ENCODE assay signal across 10 cellular contexts in genomic region chr5:45748511-45748910, GRCh38. TPM values are rescaled to one million over a fixed set of nuclear protein-coding genes. Genes with fewer than 3 reads are reported as not detected.
"Had no signal": no experiment of that assay in that cellular context is flagged by ENCODE, and none has a peak within 500 bp of the region (broad histone marks: within the 10 kb centered on the region; RNA-seq: fewer than 3 reads in every experiment).

No MANE protein-coding gene starts in this region.

RNA-seq across cellular contexts. Expression of gene HCN1, which starts 52.3 kb away (rescaled TPM):
- total RNA-seq: activated CD4-positive, alpha-beta memory T cell treated with anti-CD3 and anti-CD28 coated beads, Interleukin-2, amount 10 ng/mL, durations not matched to agents 7 days and 5 days; activated CD4-positive, alpha-beta T cell treated with anti-CD3 and anti-CD28 coated beads for 36 hours; activated CD4-positive, alpha-beta T cell treated with anti-CD3 and anti-CD28 coated beads, Interleukin-2, amount 10 ng/mL, durations not matched to agents 7 days and 5 days; activated CD8-positive, alpha-beta memory T cell treated with anti-CD3 and anti-CD28 coated beads, Interleukin-2, amount 10 ng/mL, durations not matched to agents 7 days and 5 days; activated CD8-positive, alpha-beta T cell treated with anti-CD3 and anti-CD28 coated beads, Interleukin-2, amount 10 ng/mL, durations not matched to agents 7 days and 5 days; activated naive CD8-positive, alpha-beta T cell treated with anti-CD3 and anti-CD28 coated beads, Interleukin-2, amount 10 ng/mL, durations not matched to agents 7 days and 5 days; activated T-helper 2 cell treated with anti-CD3 and anti-CD28 coated beads, Interferon-gamma antibody, Interleukin-2, Interleukin-4, amounts not matched to agents 10 μg/mL and 5 μg/mL and 100 μg/mL, durations not matched to agents 14 hours and 24 hours and 36 hours; ascending aorta; bronchial epithelial cell; chondrocyte had no signal
